Comparison of ENCODE assay signal across 1 cellular context in genomic region chr13:107942030-107942617, GRCh38.
TF ChIP-seq lines count a peak whose summit lies in the region.

No MANE protein-coding gene starts in this region.

TF ChIP-seq in H1, 55 proteins besides CTCF, POLR2A, EP300 and RAD21:
- no peak for TF ChIP-seq CBX8 (IDR thresholded peaks at IDR 0.05; ENCODE audit: borderline replicate concordance, low read depth, low read length)
- TF ChIP-seq USF2 (IDR thresholded peaks at IDR 0.05; ENCODE audit: low read length) = no peak
- no peak for TF ChIP-seq TAF1 (IDR thresholded peaks at IDR 0.05; ENCODE audit: low read depth, low read length)
- no peak for TF ChIP-seq SP2 (IDR thresholded peaks at IDR 0.05; ENCODE audit: low read length)
- no peak for TF ChIP-seq NANOG (IDR thresholded peaks at IDR 0.05; ENCODE audit: insufficient read depth, low read depth, low read length, poor library complexity, severe bottlenecking)
- TF ChIP-seq KDM4A (IDR thresholded peaks at IDR 0.05; ENCODE audit: low read depth, low read length, severe bottlenecking) = no peak
- no peak for TF ChIP-seq BRCA1 (IDR thresholded peaks at IDR 0.05; ENCODE audit: low read depth, low read length)
- no peak for TF ChIP-seq PHF8 (conservative IDR thresholded peaks at IDR 0.05; ENCODE audit: low read depth, low read length)
- TF ChIP-seq SAP30 (IDR thresholded peaks at IDR 0.05; ENCODE audit: insufficient read depth, insufficient replicate concordance, low read length) = no peak
- TF ChIP-seq EGR1 (IDR thresholded peaks at IDR 0.05; ENCODE audit: borderline replicate concordance, low read depth, low read length) = no peak
- no peak for TF ChIP-seq NRF1 (IDR thresholded peaks at IDR 0.05; ENCODE audit: low read depth, low read length)
- TF ChIP-seq ATF3 (IDR thresholded peaks at IDR 0.05; ENCODE audit: insufficient read depth, low read depth, low read length) = no peak
- TF ChIP-seq CBX5 (IDR thresholded peaks at IDR 0.05; ENCODE audit: low read depth, low read length) = no peak
- no peak for TF ChIP-seq TCF12 (IDR thresholded peaks at IDR 0.05; ENCODE audit: low read depth, low read length)
- TF ChIP-seq GTF2F1 (IDR thresholded peaks at IDR 0.05; ENCODE audit: borderline replicate concordance, low read depth, low read length) = no peak
- TF ChIP-seq JUND (IDR thresholded peaks at IDR 0.05; ENCODE audit: low read length) = no peak
- TF ChIP-seq CEBPB (IDR thresholded peaks at IDR 0.05; ENCODE audit: low read depth, low read length) = no peak
- TF ChIP-seq, protein P1, sequence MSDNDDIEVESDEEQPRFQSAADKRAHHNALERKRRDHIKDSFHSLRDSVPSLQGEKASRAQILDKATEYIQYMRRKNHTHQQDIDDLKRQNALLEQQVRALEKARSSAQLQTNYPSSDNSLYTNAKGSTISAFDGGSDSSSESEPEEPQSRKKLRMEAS (IDR thresholded peaks at IDR 0.05) = no peak
